Comparison of ENCODE assay signal across 1 cellular context in genomic region chr2:62705007-62705829, GRCh38.
TF ChIP-seq lines count a peak whose summit lies in the region.

Gene EHBP1, plus strand, starts transcription at chr2:62705713. Its CDS starts 1,479 bp downstream, at chr2:62707192.

TF ChIP-seq in GM12878, 131 proteins besides CTCF, POLR2A, EP300 and RAD21 (continued from another document):
- TF ChIP-seq HSF1 (IDR thresholded peaks at IDR 0.05; ENCODE audit: low read depth, low read length): no peak
- TF ChIP-seq MYC (IDR thresholded peaks at IDR 0.05; ENCODE audit: insufficient read depth, insufficient read length, insufficient replicate concordance, low read length, severe bottlenecking): no peak
- TF ChIP-seq PBX3 (IDR thresholded peaks at IDR 0.05; ENCODE audit: insufficient replicate concordance, low read depth, low read length): peak; percentile 92
- no peak for TF ChIP-seq RFX5 (IDR thresholded peaks at IDR 0.05; ENCODE audit: low read depth, low read length)
- no peak for TF ChIP-seq ZBED1 (IDR thresholded peaks at IDR 0.05; ENCODE audit: borderline replicate concordance)
- peak; percentile 93 for TF ChIP-seq MLLT1 (IDR thresholded peaks at IDR 0.05)
- no peak for TF ChIP-seq JUNB (IDR thresholded peaks at IDR 0.05)
- no peak for TF ChIP-seq NR2C2 (IDR thresholded peaks at IDR 0.05; ENCODE audit: borderline replicate concordance, control insufficient read depth, insufficient read length, low read depth)
- TF ChIP-seq ZNF274 (IDR thresholded peaks at IDR 0.05; ENCODE audit: insufficient read depth, insufficient read length): no peak
- no peak for TF ChIP-seq EZH2 (IDR thresholded peaks at IDR 0.05; ENCODE audit: borderline replicate concordance, control insufficient read depth, low read depth, low read length)
- no peak for TF ChIP-seq IRF4 (IDR thresholded peaks at IDR 0.05; ENCODE audit: low read depth, low read length)
- TF ChIP-seq CREB1 (IDR thresholded peaks at IDR 0.05; ENCODE audit: low read depth): peak; percentile 86
- no peak for TF ChIP-seq ZNF592 (IDR thresholded peaks at IDR 0.05)
- TF ChIP-seq E4F1 (IDR thresholded peaks at IDR 0.05; ENCODE audit: borderline replicate concordance, partially characterized antibody): no peak
- TF ChIP-seq BHLHE40 (IDR thresholded peaks at IDR 0.05; ENCODE audit: borderline replicate concordance in 1 of 2, low read depth in 2 of 2, low read length in 1 of 2): peak; percentile 55 to 69; a peak in 1 of 4 replicates
- TF ChIP-seq NR2C1 (IDR thresholded peaks at IDR 0.05): no peak
- no peak for TF ChIP-seq BCLAF1 (IDR thresholded peaks at IDR 0.05)
- TF ChIP-seq DPF2 (IDR thresholded peaks at IDR 0.05): peak; percentile 98
- TF ChIP-seq SMAD5 (IDR thresholded peaks at IDR 0.05; ENCODE audit: low read depth): 0 out of 2 replicates have a peak, but pooled peaks have one; percentile 19
- TF ChIP-seq USF2 (IDR thresholded peaks at IDR 0.05; ENCODE audit: borderline replicate concordance, low read depth, low read length): peak; percentile 22; the same call in 1 of the 2 replicates
- no peak for TF ChIP-seq ZZZ3 (IDR thresholded peaks at IDR 0.05; ENCODE audit: control insufficient read depth, insufficient read length, low read depth)
- peak; percentile 87 for TF ChIP-seq RELB (IDR thresholded peaks at IDR 0.05; ENCODE audit: low read depth)
- TF ChIP-seq CHD1 (IDR thresholded peaks at IDR 0.05; ENCODE audit: low read depth, low read length): no peak
- 0 out of 2 replicates have a peak, but pooled peaks have one; percentile 24 for TF ChIP-seq ASH2L (IDR thresholded peaks at IDR 0.05; ENCODE audit: borderline replicate concordance, low read depth)
- peak; percentile 77 for TF ChIP-seq EED (IDR thresholded peaks at IDR 0.05; ENCODE audit: low read depth)
- TF ChIP-seq LARP7 (IDR thresholded peaks at IDR 0.05): no peak
- TF ChIP-seq REST (IDR thresholded peaks at IDR 0.05; ENCODE audit: low read depth, low read length): no peak
- TF ChIP-seq POLR2AphosphoS5 (IDR thresholded peaks at IDR 0.05; ENCODE audit: low read length): peak; percentile 87
- peak; percentile 34; the same call in 1 of the 2 replicates for TF ChIP-seq MXI1 (IDR thresholded peaks at IDR 0.05; ENCODE audit: low read depth, low read length)
- no peak for TF ChIP-seq HDGF (IDR thresholded peaks at IDR 0.05)
- no peak for TF ChIP-seq BCL3 (IDR thresholded peaks at IDR 0.05; ENCODE audit: borderline replicate concordance, insufficient read depth, low read depth, low read length, poor library complexity, severe bottlenecking)
- no peak for TF ChIP-seq KDM1A (IDR thresholded peaks at IDR 0.05; ENCODE audit: borderline replicate concordance)
- no peak for TF ChIP-seq STAT1 (conservative IDR thresholded peaks at IDR 0.05)
- no peak for TF ChIP-seq JUND (IDR thresholded peaks at IDR 0.05; ENCODE audit: low read depth, low read length)
- peak; percentile 88 for TF ChIP-seq IKZF1 (conservative IDR thresholded peaks at IDR 0.05)
- TF ChIP-seq HDAC6 (IDR thresholded peaks at IDR 0.05; ENCODE audit: unreplicated experiment): no peak
- peak; percentile 85 to 95 for TF ChIP-seq IKZF2 (IDR thresholded peaks at IDR 0.05)
